In genomic region chr1:77942400-77943140, GRCh38 we compare ENCODE assay signal across 26 cellular contexts. TPM values are rescaled to one million over a fixed set of nuclear protein-coding genes. Genes with fewer than 3 reads are reported as not detected.
DNase-seq lines count a peak whose midpoint lies in the region; ATAC-seq and TF ChIP-seq lines count a peak whose summit lies in the region.
"Had no signal": no experiment of that assay in that cellular context is flagged by ENCODE, and none has a peak within 500 bp of the region (broad histone marks: within the 10 kb centered on the region; RNA-seq: fewer than 3 reads in every experiment).

No MANE protein-coding gene starts in this region.

- intact Hi-C loops in gastrocnemius medialis (cut with DNase I; ENCODE audit: low total_unique reads): no loop called here

- H3K27ac ChIP-seq in gastrocnemius medialis: peak overlapping the region in 3 of 4 donors; percentile 1 to 41 (median 24)
- H3K27ac ChIP-seq: A549, foreskin keratinocyte, lower lobe of right lung, ovary, RWPE1, SK-N-MC, VCaP had no signal

- in situ Hi-C loops in gastrocnemius medialis (cut with MboI; ENCODE audit: low sequenced_read_pairs in 4 of 4): no loop called here

- TF ChIP-seq CTCF in chondrocyte (IDR thresholded peaks at IDR 0.05): no peak
- TF ChIP-seq CTCF in gastrocnemius medialis (IDR thresholded peaks at IDR 0.05 in 4 of 5, conservative IDR thresholded peaks at IDR 0.05 in 1 of 5): no peak

- H3K27me3 ChIP-seq in gastrocnemius medialis: no peaks in the 10 kb centered on the region
- H3K27me3 ChIP-seq: foreskin keratinocyte, ovary had no signal

- no peaks in the 10 kb centered on the region for H3K9me3 ChIP-seq in gastrocnemius medialis
- H3K9me3 ChIP-seq: A549, lower lobe of right lung, ovary had no signal

- no peaks in the 10 kb centered on the region for H3K9me3 Mint-ChIP-seq in activated naive CD4-positive, alpha-beta T cell treated with anti-CD3 and anti-CD28 coated beads, Interleukin-2, amount 50 U/mL, for 24 hours
- H3K9me3 Mint-ChIP-seq in IgD-negative memory B cell (no peaks in the 10 kb centered on the region), chondrocyte (ENCODE audit: low read depth) (no peaks in the 10 kb centered on the region)
- H3K9me3 Mint-ChIP-seq: activated CD4-positive, alpha-beta memory T cell treated with anti-CD3 and anti-CD28 coated beads for 36 hours had no signal

- H3K36me3 ChIP-seq in gastrocnemius medialis: peaks cover 0 to 46% of the 10 kb centered on the region in 2 donors
- H3K36me3 ChIP-seq: ovary had no signal

- peaks cover 27% of the 10 kb centered on the region for H3K4me1 Mint-ChIP-seq in activated naive CD4-positive, alpha-beta T cell treated with anti-CD3 and anti-CD28 coated beads, Interleukin-2, amount 50 U/mL, for 24 hours
- H3K4me1 Mint-ChIP-seq in IgD-negative memory B cell (peaks cover 4 to 6% (median 6%) of the 10 kb centered on the region in 3 donors), chondrocyte (ENCODE audit: low read depth) (peaks cover 23% of the 10 kb centered on the region)

- H3K36me3 Mint-ChIP-seq in activated naive CD4-positive, alpha-beta T cell treated with anti-CD3 and anti-CD28 coated beads, Interleukin-2, amount 50 U/mL, for 24 hours: peaks cover 19% of the 10 kb centered on the region
- peaks cover 6% of the 10 kb centered on the region for H3K36me3 Mint-ChIP-seq in IgD-negative memory B cell
- peaks cover 37% of the 10 kb centered on the region for H3K36me3 Mint-ChIP-seq in chondrocyte (ENCODE audit: low read depth)

- H3K27ac Mint-ChIP-seq in activated naive CD4-positive, alpha-beta T cell treated with anti-CD3 and anti-CD28 coated beads, Interleukin-2, amount 50 U/mL, for 24 hours: peak overlapping the region; percentile 36
- peak overlapping the region; percentile 23 to 86 (median 41) for H3K27ac Mint-ChIP-seq in IgD-negative memory B cell
- peak overlapping the region; percentile 75 for H3K27ac Mint-ChIP-seq in chondrocyte (ENCODE audit: unreplicated experiment)
- H3K27ac Mint-ChIP-seq: activated CD4-positive, alpha-beta memory T cell treated with anti-CD3 and anti-CD28 coated beads for 36 hours had no signal

- ATAC-seq in gastrocnemius medialis: no peak
- no peak for ATAC-seq in GM21526 (IDR thresholded peaks at IDR 0.05; ENCODE audit: low FRiP score, unreplicated experiment)
- ATAC-seq: A549, foreskin keratinocyte, lower lobe of right lung, right cardiac atrium had no signal

- no peak overlapping the region for H3K4me3 ChIP-seq in gastrocnemius medialis
- H3K4me3 ChIP-seq: A549, lower lobe of right lung, ovary, SK-N-MC had no signal

- H3K4me3 Mint-ChIP-seq in activated naive CD4-positive, alpha-beta T cell treated with anti-CD3 and anti-CD28 coated beads, Interleukin-2, amount 50 U/mL, for 24 hours: no peak overlapping the region
- H3K4me3 Mint-ChIP-seq in IgD-negative memory B cell (peak overlapping the region in 1 of 4 donors; percentile 53), chondrocyte (ENCODE audit: unreplicated experiment) (no peak overlapping the region)
- H3K4me3 Mint-ChIP-seq: activated CD4-positive, alpha-beta memory T cell treated with anti-CD3 and anti-CD28 coated beads for 36 hours had no signal

- H3K4me1 ChIP-seq in gastrocnemius medialis: no peaks in the 10 kb centered on the region
- H3K4me1 ChIP-seq: A549, foreskin keratinocyte, lower lobe of right lung had no signal

- no peaks in the 10 kb centered on the region for H3K27me3 Mint-ChIP-seq in activated naive CD4-positive, alpha-beta T cell treated with anti-CD3 and anti-CD28 coated beads, Interleukin-2, amount 50 U/mL, for 24 hours
- H3K27me3 Mint-ChIP-seq in IgD-negative memory B cell (no peaks in the 10 kb centered on the region), chondrocyte (ENCODE audit: low read depth) (no peaks in the 10 kb centered on the region)
- H3K27me3 Mint-ChIP-seq: activated CD4-positive, alpha-beta memory T cell treated with anti-CD3 and anti-CD28 coated beads for 36 hours had no signal

- no peak for DNase-seq in activated naive CD4-positive, alpha-beta T cell treated with anti-CD3 and anti-CD28 coated beads, Interleukin-2, amount 50 U/mL, for 16 hours
- no peak for DNase-seq in chondrocyte (ENCODE audit: low spot score)
- DNase-seq in gastrocnemius medialis: no peak
- no peak for DNase-seq in midbrain (lab: John Stamatoyannopoulos, UW)
- DNase-seq in SW 1271 (lab: John Stamatoyannopoulos, UW): no peak
- DNase-seq: activated CD4-positive, alpha-beta memory T cell treated with anti-CD3 and anti-CD28 coated beads for 36 hours; activated naive CD4-positive, alpha-beta T cell treated with Interleukin-2 at 50 U/mL for 16 hours; effector CD8-positive, alpha-beta T cell; EL; foreskin keratinocyte; KBM-7; lower lobe of right lung; MM.1S; NCI-H1436; NCI-H2107; ovary; right cardiac atrium; stimulated activated CD4-positive, alpha-beta T cell treated with anti-CD3 and anti-CD28 coated beads, Interleukin-12 subunit alpha, Interleukin-12 subunit beta, amount 100 ng/mL, for 4 hours; trophoblast cell had no signal

- TF ChIP-seq POLR2A in gastrocnemius medialis (IDR thresholded peaks at IDR 0.05): no peak

RNA-seq across cellular contexts. Expression of gene FUBP1, which starts 36.3 kb away (rescaled TPM):
- 48.2 TPM for polyA plus RNA-seq in IgD-negative memory B cell
- total RNA-seq in chondrocyte (86.5 to 141 TPM (median 92.0 TPM) in 3 replicates), gastrocnemius medialis (10 to 100 TPM; 25.6 to 64.3 (median 47.8) TPM)

RNA-seq across cellular contexts. Expression of gene NEXN, which starts 54.1 kb away (rescaled TPM):
- polyA plus RNA-seq in IgD-negative memory B cell: 3.8 TPM
- total RNA-seq in chondrocyte (46.2 to 48.3 TPM (median 47.6 TPM) in 3 replicates), gastrocnemius medialis (100 to 1,000 TPM; 105 to 297 (median 200) TPM)
